9 cellular contexts compared by ENCODE assay signal in genomic region chr16:67198238-67198734, GRCh38. TPM values are rescaled to one million over a fixed set of nuclear protein-coding genes. Genes with fewer than 3 reads are reported as not detected.
A peak's percentile ranks its signal among the peaks of the same experiment; 100 is the strongest.
DNase-seq lines count a peak whose midpoint lies in the region; ATAC-seq, FAIRE-seq and TF ChIP-seq lines count a peak whose summit lies in the region.
"Had no signal": no experiment of that assay in that cellular context is flagged by ENCODE, and none has a peak within 500 bp of the region (broad histone marks: within the 10 kb centered on the region; RNA-seq: fewer than 3 reads in every experiment).

No MANE protein-coding gene starts in this region.

- peak; percentile 74 for ATAC-seq in activated CD4-positive, alpha-beta T cell treated with anti-CD3 and anti-CD28 coated beads for 36 hours
- ATAC-seq in left lobe of liver (peak; percentile 42), GM19035 (IDR thresholded peaks at IDR 0.05; ENCODE audit: unreplicated experiment) (no peak), HG03442 (IDR thresholded peaks at IDR 0.05; ENCODE audit: unreplicated experiment) (no peak)

- H3K27me3 ChIP-seq in bronchial epithelial cell (ENCODE audit: control insufficient read depth, insufficient read depth, low read length) = no peaks in the 10 kb centered on the region

- H3K4me3 ChIP-seq in bronchial epithelial cell (ENCODE audit: low read depth, low read length) = no peak overlapping the region

- H3K27me3 Mint-ChIP-seq in activated CD4-positive, alpha-beta T cell treated with anti-CD3 and anti-CD28 coated beads for 36 hours = no peaks in the 10 kb centered on the region
- no peaks in the 10 kb centered on the region for H3K27me3 Mint-ChIP-seq in type B pancreatic cell

- CTCF ChIA-PET in activated CD4-positive, alpha-beta T cell treated with anti-CD3 and anti-CD28 coated beads for 36 hours (lab: Charles Lee) = interaction anchor here (0.6 to 2.0 kb wide), 14 partner anchors 9 to 239 kb away, joined by 3 to 7 read pairs (median 4); partner anchors contain the start of genes SLC9A5 and TMEM208

- TF ChIP-seq CTCF in bronchial epithelial cell (IDR thresholded peaks at IDR 0.05; ENCODE audit: insufficient read depth, low read length, severe bottlenecking) = peak; percentile 100
- TF ChIP-seq CTCF in type B pancreatic cell (conservative IDR thresholded peaks at IDR 0.05) = peak; percentile 59

- no peaks in the 10 kb centered on the region for H3K9me3 Mint-ChIP-seq in activated CD4-positive, alpha-beta T cell treated with anti-CD3 and anti-CD28 coated beads for 36 hours (ENCODE audit: low read depth)
- no peaks in the 10 kb centered on the region for H3K9me3 Mint-ChIP-seq in type B pancreatic cell

- H3K4me1 Mint-ChIP-seq in activated CD4-positive, alpha-beta T cell treated with anti-CD3 and anti-CD28 coated beads for 36 hours = peaks cover 21% of the 10 kb centered on the region
- no peaks in the 10 kb centered on the region for H3K4me1 Mint-ChIP-seq in type B pancreatic cell (ENCODE audit: unreplicated experiment)

- POLR2A ChIA-PET in activated CD4-positive, alpha-beta T cell treated with anti-CD3 and anti-CD28 coated beads for 36 hours (lab: Charles Lee) = no interaction called here

- intact Hi-C loops in activated CD4-positive, alpha-beta T cell treated with anti-CD3 and anti-CD28 coated beads for 36 hours (cut with DNase I, micrococcal nuclease) = no loop called here

- H3K36me3 Mint-ChIP-seq in activated CD4-positive, alpha-beta T cell treated with anti-CD3 and anti-CD28 coated beads for 36 hours (ENCODE audit: low read depth) = peaks cover 53% of the 10 kb centered on the region
- peaks cover 6% of the 10 kb centered on the region for H3K36me3 Mint-ChIP-seq in type B pancreatic cell

- peak; percentile 48 for DNase-seq in activated CD4-positive, alpha-beta T cell treated with anti-CD3 and anti-CD28 coated beads for 36 hours
- DNase-seq in activated CD4-positive, alpha-beta T cell treated with anti-CD3 and anti-CD28 coated beads for 4 hours = no peak
- DNase-seq in NCI-H1694 (lab: John Stamatoyannopoulos, UW) (peak; percentile 34), bronchial epithelial cell (ENCODE audit: low read depth) (peak; percentile 69), left lobe of liver (ENCODE audit: low spot score) (no peak), type B pancreatic cell (ENCODE audit: extremely low spot score, unreplicated experiment) (no peak)

- FAIRE-seq in bronchial epithelial cell (lab: Jason Lieb, UNC) = no peak
- FAIRE-seq: G401.6 had no signal

- H3K4me3 Mint-ChIP-seq in activated CD4-positive, alpha-beta T cell treated with anti-CD3 and anti-CD28 coated beads for 36 hours = no peak overlapping the region
- H3K4me3 Mint-ChIP-seq in type B pancreatic cell = peak overlapping the region; percentile 39

- H3K36me3 ChIP-seq in bronchial epithelial cell (ENCODE audit: control insufficient read depth, insufficient read depth, low read length) = peaks cover 56% of the 10 kb centered on the region

- peak overlapping the region; percentile 49 for H3K27ac Mint-ChIP-seq in activated CD4-positive, alpha-beta T cell treated with anti-CD3 and anti-CD28 coated beads for 36 hours
- no peak overlapping the region for H3K27ac Mint-ChIP-seq in type B pancreatic cell

RNA-seq across cellular contexts. Expression of gene ELMO3, which starts 0.6 kb away (rescaled TPM):
- total RNA-seq in activated CD4-positive, alpha-beta T cell treated with anti-CD3 and anti-CD28 coated beads for 36 hours = 1 to 10 TPM; 3.0 to 4.6 TPM
- 25.6 and 44.0 TPM in 2 replicates for total RNA-seq in bronchial epithelial cell
- 5.2 TPM for total RNA-seq in left lobe of liver
- total RNA-seq in type B pancreatic cell (ENCODE audit: low replicate concordance) = 9.6 and 19.8 TPM in 2 replicates

RNA-seq across cellular contexts. Expression of gene E2F4, which starts 6.3 kb away (rescaled TPM):
- 100 to 1,000 TPM in 1 of 2 experiments, 10 to 100 TPM in 1; 91.4 to 110 TPM for total RNA-seq in activated CD4-positive, alpha-beta T cell treated with anti-CD3 and anti-CD28 coated beads for 36 hours
- total RNA-seq in bronchial epithelial cell (47.1 and 47.6 TPM in 2 replicates), left lobe of liver (19.0 TPM), type B pancreatic cell (ENCODE audit: low replicate concordance) (68.8 and 84.5 TPM in 2 replicates)

RNA-seq across cellular contexts. Expression of gene EXOC3L1, which starts 8.3 kb away (rescaled TPM):
- total RNA-seq in activated CD4-positive, alpha-beta T cell treated with anti-CD3 and anti-CD28 coated beads for 36 hours = under 1 TPM in 1 of 2 experiments, not detected in 1; 0.16 TPM
- total RNA-seq in bronchial epithelial cell (not detected in 2 replicates), left lobe of liver (1.8 TPM), type B pancreatic cell (ENCODE audit: low replicate concordance) (0.41 and 0.86 TPM in 2 replicates)

RNA-seq across cellular contexts. Expression of gene MATCAP1, which starts 14.5 kb away (rescaled TPM):
- total RNA-seq in activated CD4-positive, alpha-beta T cell treated with anti-CD3 and anti-CD28 coated beads for 36 hours = 10 to 100 TPM; 28.8 to 30.4 TPM
- total RNA-seq in bronchial epithelial cell (5.5 and 5.8 TPM in 2 replicates), left lobe of liver (14.9 TPM), type B pancreatic cell (ENCODE audit: low replicate concordance) (43.5 and 77.8 TPM in 2 replicates)

RNA-seq across cellular contexts. Expression of gene NOL3, which starts 27.9 kb away (rescaled TPM):
- total RNA-seq in activated CD4-positive, alpha-beta T cell treated with anti-CD3 and anti-CD28 coated beads for 36 hours = 10 to 100 TPM; 15.5 to 17.5 TPM
- total RNA-seq in bronchial epithelial cell = 28.2 and 37.8 TPM in 2 replicates
- total RNA-seq in left lobe of liver = 40.7 TPM
- 8.4 and 17.5 TPM in 2 replicates for total RNA-seq in type B pancreatic cell (ENCODE audit: low replicate concordance)

Comparison
In these comparisons a context has a peak if more than half of its experiments do, and no peak if none do; other contexts are left out.
1. DNase-seq: peak in activated CD4-positive, alpha-beta T cell treated with anti-CD3 and anti-CD28 coated beads for 36 hours (single experiment), NCI-H1694 (single experiment) and bronchial epithelial cell (single experiment); none in activated CD4-positive, alpha-beta T cell treated with anti-CD3 and anti-CD28 coated beads for 4 hours (0 of 2), left lobe of liver (single experiment) and type B pancreatic cell (single experiment).
2. ATAC-seq: peak in activated CD4-positive, alpha-beta T cell treated with anti-CD3 and anti-CD28 coated beads for 36 hours (single experiment) and left lobe of liver (single experiment); none in GM19035 (single experiment) and HG03442 (single experiment).